Comparison of ENCODE assay signal across 23 cellular contexts in genomic region chr14:90993792-90994191, GRCh38.
"Had no signal": no experiment of that assay in that cellular context is flagged by ENCODE, and none has a peak within 500 bp of the region (broad histone marks: within the 10 kb centered on the region; RNA-seq: fewer than 3 reads in every experiment).

No MANE protein-coding gene starts in this region.

- H3K27me3 Mint-ChIP-seq: activated CD4-positive, alpha-beta memory T cell treated with anti-CD3 and anti-CD28 coated beads for 36 hours; type B pancreatic cell had no signal

- H3K36me3 Mint-ChIP-seq: natural killer cell had no signal

- H3K4me1 ChIP-seq: left lung, prostate gland, vagina had no signal

- H3K27ac ChIP-seq: coronary artery, left lung, prostate gland, SK-N-MC, spleen, thoracic aorta, vagina, WERI-Rb-1 had no signal

- H3K9me3 Mint-ChIP-seq: activated CD4-positive, alpha-beta memory T cell treated with anti-CD3 and anti-CD28 coated beads for 36 hours; natural killer cell; type B pancreatic cell had no signal

- H3K4me3 Mint-ChIP-seq: activated CD4-positive, alpha-beta memory T cell treated with anti-CD3 and anti-CD28 coated beads for 36 hours; mesothelial cell of epicardium; natural killer cell; type B pancreatic cell had no signal

- H3K4me3 ChIP-seq: coronary artery, esophagus muscularis mucosa, left lung, lung, prostate gland, SK-N-MC, spleen, thoracic aorta, vagina had no signal

- H3K9me3 ChIP-seq: esophagus muscularis mucosa, left lung, prostate gland, thoracic aorta, vagina had no signal

- ATAC-seq: left lung, natural killer cell had no signal

- DNase-seq: activated CD4-positive, alpha-beta memory T cell treated with anti-CD3 and anti-CD28 coated beads for 36 hours; activated CD4-positive, alpha-beta T cell treated with anti-CD3 and anti-CD28 coated beads for 1 hour; activated effector memory CD4-positive, alpha-beta T cell treated with anti-CD3 and anti-CD28 coated beads, Interleukin-2, amount 50 U/mL, for 16 hours; activated T-cell treated with anti-CD3 and anti-CD28 coated beads, Interleukin-2, amount 50 U/mL, for 48 hours; cerebellar nuclear complex; glutamatergic neuron; hippocampal formation; kidney glomerular epithelial cell; left lung; natural killer cell; spleen; stimulated activated CD4-positive, alpha-beta T cell treated with anti-CD3 and anti-CD28 coated beads, Interleukin-4, amount 100 ng/mL, for 1 hour; SW 1271; WERI-Rb-1 had no signal

- H3K36me3 ChIP-seq: left lung, prostate gland, thoracic aorta, WERI-Rb-1 had no signal

- H3K27ac Mint-ChIP-seq: activated CD4-positive, alpha-beta memory T cell treated with anti-CD3 and anti-CD28 coated beads for 36 hours; mesothelial cell of epicardium; natural killer cell; type B pancreatic cell had no signal

- H3K27me3 ChIP-seq: esophagus muscularis mucosa, left lung, spleen, vagina had no signal
